1 cellular context compared by ENCODE assay signal in the genomic region with DNA sequence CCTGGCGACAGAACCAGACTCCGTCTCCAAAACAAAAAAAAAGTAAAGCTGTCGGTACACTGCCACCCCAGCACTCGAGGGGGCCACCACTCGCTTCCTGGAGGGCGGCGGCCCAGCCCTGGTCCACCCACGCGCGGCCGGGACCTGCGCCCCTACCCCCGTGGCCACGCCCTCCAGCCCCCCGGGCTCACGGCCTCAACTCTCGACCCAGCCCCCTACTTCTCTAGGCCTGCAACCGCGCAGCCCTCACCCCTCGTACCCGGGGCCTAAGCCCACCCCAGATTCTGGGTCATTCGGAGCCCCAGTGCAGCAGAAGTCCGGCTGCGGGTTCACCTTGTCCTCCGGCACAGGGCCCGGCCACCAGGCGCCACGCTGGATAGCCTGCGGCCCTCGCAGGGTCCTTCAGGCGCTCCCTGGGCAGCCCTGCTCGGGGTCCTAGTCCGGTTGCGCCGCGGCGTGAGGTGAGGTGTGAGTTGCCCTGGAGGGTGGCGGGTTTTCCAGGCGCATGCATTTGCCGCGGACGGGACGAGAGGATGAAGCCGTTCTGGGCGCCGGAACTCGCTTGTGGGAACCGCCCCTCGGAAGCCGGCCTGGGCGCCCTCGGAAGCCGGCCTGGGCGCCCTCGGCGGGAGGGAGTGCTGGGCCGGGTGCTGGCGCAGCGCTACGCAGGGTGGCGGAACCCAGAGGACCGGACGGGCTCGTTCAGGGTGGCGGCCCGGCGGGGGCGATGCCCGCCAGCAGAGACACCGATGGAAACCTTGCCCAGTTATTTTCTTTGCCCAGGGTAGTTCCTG.
A peak's percentile ranks its signal among the peaks of the same experiment; 100 is the strongest.
TF ChIP-seq lines count a peak whose summit lies in the region.

Gene NME6 (minus strand): TSS at position 348 of the 794 bp plus-strand sequence.

TF ChIP-seq in GM23338, 12 proteins besides CTCF, POLR2A, EP300 and RAD21 (continued from another document):
- TF ChIP-seq, protein P1, sequence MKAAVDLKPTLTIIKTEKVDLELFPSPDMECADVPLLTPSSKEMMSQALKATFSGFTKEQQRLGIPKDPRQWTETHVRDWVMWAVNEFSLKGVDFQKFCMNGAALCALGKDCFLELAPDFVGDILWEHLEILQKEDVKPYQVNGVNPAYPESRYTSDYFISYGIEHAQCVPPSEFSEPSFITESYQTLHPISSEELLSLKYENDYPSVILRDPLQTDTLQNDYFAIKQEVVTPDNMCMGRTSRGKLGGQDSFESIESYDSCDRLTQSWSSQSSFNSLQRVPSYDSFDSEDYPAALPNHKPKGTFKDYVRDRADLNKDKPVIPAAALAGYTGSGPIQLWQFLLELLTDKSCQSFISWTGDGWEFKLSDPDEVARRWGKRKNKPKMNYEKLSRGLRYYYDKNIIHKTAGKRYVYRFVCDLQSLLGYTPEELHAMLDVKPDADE (IDR thresholded peaks at IDR 0.05): peak; percentile 72
- TF ChIP-seq NANOG (IDR thresholded peaks at IDR 0.05; ENCODE audit: borderline replicate concordance): no peak
- TF ChIP-seq CREB1 (CRISPR knock-in tag; IDR thresholded peaks at IDR 0.05; ENCODE audit: low read depth): peak; percentile 82
